In genomic region chr6:36641543-36641942, GRCh38 we compare ENCODE assay signal across 2 cellular contexts.
TF ChIP-seq lines count a peak whose summit lies in the region.

No MANE protein-coding gene starts in this region.

TF ChIP-seq in IMR-90, 13 proteins besides CTCF, POLR2A, EP300 and RAD21:
- TF ChIP-seq CHD1 (IDR thresholded peaks at IDR 0.05; ENCODE audit: low read depth, low read length) (no peak), CEBPB (IDR thresholded peaks at IDR 0.05; ENCODE audit: low read depth, low read length) (no peak), FOS (IDR thresholded peaks at IDR 0.05; ENCODE audit: low read depth, low read length) (no peak), NFE2L2 (IDR thresholded peaks at IDR 0.05; ENCODE audit: low read depth, low read length) (no peak), RCOR1 (IDR thresholded peaks at IDR 0.05; ENCODE audit: insufficient replicate concordance, low read length) (no peak), MAZ (IDR thresholded peaks at IDR 0.05; ENCODE audit: borderline replicate concordance, low read depth, low read length) (no peak), SMC3 (IDR thresholded peaks at IDR 0.05; ENCODE audit: low read depth, low read length) (no peak), MAFK (IDR thresholded peaks at IDR 0.05; ENCODE audit: low read depth, low read length) (no peak), MXI1 (IDR thresholded peaks at IDR 0.05; ENCODE audit: borderline replicate concordance, low read depth, low read length) (no peak), BHLHE40 (IDR thresholded peaks at IDR 0.05; ENCODE audit: low read depth, low read length) (no peak)
- TF ChIP-seq, protein P1, sequence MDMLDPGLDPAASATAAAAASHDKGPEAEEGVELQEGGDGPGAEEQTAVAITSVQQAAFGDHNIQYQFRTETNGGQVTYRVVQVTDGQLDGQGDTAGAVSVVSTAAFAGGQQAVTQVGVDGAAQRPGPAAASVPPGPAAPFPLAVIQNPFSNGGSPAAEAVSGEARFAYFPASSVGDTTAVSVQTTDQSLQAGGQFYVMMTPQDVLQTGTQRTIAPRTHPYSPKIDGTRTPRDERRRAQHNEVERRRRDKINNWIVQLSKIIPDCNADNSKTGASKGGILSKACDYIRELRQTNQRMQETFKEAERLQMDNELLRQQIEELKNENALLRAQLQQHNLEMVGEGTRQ (IDR thresholded peaks at IDR 0.05; ENCODE audit: low read depth, low read length), result no peak
TF ChIP-seq in IMR-90: peak in this region for 0.

TF ChIP-seq in HepG2, 621 proteins besides CTCF, POLR2A, EP300 and RAD21 (continues in another document):
- no peak for TF ChIP-seq ATRX (CRISPR knock-in tag; IDR thresholded peaks at IDR 0.05; ENCODE audit: borderline replicate concordance)
- no peak for TF ChIP-seq ZNF563 (CRISPR knock-in tag; IDR thresholded peaks at IDR 0.05)
- TF ChIP-seq, protein P2, sequence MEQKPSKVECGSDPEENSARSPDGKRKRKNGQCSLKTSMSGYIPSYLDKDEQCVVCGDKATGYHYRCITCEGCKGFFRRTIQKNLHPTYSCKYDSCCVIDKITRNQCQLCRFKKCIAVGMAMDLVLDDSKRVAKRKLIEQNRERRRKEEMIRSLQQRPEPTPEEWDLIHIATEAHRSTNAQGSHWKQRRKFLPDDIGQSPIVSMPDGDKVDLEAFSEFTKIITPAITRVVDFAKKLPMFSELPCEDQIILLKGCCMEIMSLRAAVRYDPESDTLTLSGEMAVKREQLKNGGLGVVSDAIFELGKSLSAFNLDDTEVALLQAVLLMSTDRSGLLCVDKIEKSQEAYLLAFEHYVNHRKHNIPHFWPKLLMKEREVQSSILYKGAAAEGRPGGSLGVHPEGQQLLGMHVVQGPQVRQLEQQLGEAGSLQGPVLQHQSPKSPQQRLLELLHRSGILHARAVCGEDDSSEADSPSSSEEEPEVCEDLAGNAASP (CRISPR knock-in tag; IDR thresholded peaks at IDR 0.05; ENCODE audit: borderline replicate concordance), result peak; percentile 78; the same call in 1 of the 2 replicates
- peak; percentile 65; the same call in 1 of the 2 replicates for TF ChIP-seq ELF3 (CRISPR knock-in tag; IDR thresholded peaks at IDR 0.05)
- 0 out of 2 replicates have a peak, but pooled peaks have one; percentile 2 for TF ChIP-seq PHF21A (CRISPR knock-in tag; IDR thresholded peaks at IDR 0.05)
- peak; percentile 68 for TF ChIP-seq RARA (CRISPR knock-in tag; IDR thresholded peaks at IDR 0.05)
- peak; percentile 49 for TF ChIP-seq PPARG (CRISPR knock-in tag; conservative IDR thresholded peaks at IDR 0.05)
- TF ChIP-seq NR2F6 (IDR thresholded peaks at IDR 0.05), result peak; percentile 36; the same call in 1 of the 2 replicates
- TF ChIP-seq NR2F6 (CRISPR knock-in tag; IDR thresholded peaks at IDR 0.05), result peak; percentile 69
- peak; percentile 93 for TF ChIP-seq HNF4A (CRISPR knock-in tag; IDR thresholded peaks at IDR 0.05)
- peak; percentile 27; the same call in 1 of the 2 replicates for TF ChIP-seq HDAC1 (CRISPR knock-in tag; IDR thresholded peaks at IDR 0.05)
- peak; percentile 85; the same call in 1 of the 2 replicates for TF ChIP-seq ESRRA (CRISPR knock-in tag; IDR thresholded peaks at IDR 0.05; ENCODE audit: low read depth)
- no peak for TF ChIP-seq ARID4A (CRISPR knock-in tag; IDR thresholded peaks at IDR 0.05; ENCODE audit: borderline replicate concordance)
- TF ChIP-seq ZNF12 (CRISPR knock-in tag; IDR thresholded peaks at IDR 0.05), result no peak
- TF ChIP-seq HDAC2 (CRISPR knock-in tag; IDR thresholded peaks at IDR 0.05), result peak; percentile 36; the same call in 1 of the 2 replicates
- TF ChIP-seq, protein P3, sequence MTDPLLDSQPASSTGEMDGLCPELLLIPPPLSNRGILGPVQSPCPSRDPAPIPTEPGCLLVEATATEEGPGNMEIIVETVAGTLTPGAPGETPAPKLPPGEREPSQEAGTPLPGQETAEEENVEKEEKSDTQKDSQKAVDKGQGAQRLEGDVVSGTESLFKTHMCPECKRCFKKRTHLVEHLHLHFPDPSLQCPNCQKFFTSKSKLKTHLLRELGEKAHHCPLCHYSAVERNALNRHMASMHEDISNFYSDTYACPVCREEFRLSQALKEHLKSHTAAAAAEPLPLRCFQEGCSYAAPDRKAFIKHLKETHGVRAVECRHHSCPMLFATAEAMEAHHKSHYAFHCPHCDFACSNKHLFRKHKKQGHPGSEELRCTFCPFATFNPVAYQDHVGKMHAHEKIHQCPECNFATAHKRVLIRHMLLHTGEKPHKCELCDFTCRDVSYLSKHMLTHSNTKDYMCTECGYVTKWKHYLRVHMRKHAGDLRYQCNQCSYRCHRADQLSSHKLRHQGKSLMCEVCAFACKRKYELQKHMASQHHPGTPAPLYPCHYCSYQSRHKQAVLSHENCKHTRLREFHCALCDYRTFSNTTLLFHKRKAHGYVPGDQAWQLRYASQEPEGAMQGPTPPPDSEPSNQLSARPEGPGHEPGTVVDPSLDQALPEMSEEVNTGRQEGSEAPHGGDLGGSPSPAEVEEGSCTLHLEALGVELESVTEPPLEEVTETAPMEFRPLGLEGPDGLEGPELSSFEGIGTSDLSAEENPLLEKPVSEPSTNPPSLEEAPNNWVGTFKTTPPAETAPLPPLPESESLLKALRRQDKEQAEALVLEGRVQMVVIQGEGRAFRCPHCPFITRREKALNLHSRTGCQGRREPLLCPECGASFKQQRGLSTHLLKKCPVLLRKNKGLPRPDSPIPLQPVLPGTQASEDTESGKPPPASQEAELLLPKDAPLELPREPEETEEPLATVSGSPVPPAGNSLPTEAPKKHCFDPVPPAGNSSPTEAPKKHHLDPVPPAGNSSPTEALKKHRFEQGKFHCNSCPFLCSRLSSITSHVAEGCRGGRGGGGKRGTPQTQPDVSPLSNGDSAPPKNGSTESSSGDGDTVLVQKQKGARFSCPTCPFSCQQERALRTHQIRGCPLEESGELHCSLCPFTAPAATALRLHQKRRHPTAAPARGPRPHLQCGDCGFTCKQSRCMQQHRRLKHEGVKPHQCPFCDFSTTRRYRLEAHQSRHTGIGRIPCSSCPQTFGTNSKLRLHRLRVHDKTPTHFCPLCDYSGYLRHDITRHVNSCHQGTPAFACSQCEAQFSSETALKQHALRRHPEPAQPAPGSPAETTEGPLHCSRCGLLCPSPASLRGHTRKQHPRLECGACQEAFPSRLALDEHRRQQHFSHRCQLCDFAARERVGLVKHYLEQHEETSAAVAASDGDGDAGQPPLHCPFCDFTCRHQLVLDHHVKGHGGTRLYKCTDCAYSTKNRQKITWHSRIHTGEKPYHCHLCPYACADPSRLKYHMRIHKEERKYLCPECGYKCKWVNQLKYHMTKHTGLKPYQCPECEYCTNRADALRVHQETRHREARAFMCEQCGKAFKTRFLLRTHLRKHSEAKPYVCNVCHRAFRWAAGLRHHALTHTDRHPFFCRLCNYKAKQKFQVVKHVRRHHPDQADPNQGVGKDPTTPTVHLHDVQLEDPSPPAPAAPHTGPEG (CRISPR knock-in tag; IDR thresholded peaks at IDR 0.05), result no peak
- TF ChIP-seq, protein P4, sequence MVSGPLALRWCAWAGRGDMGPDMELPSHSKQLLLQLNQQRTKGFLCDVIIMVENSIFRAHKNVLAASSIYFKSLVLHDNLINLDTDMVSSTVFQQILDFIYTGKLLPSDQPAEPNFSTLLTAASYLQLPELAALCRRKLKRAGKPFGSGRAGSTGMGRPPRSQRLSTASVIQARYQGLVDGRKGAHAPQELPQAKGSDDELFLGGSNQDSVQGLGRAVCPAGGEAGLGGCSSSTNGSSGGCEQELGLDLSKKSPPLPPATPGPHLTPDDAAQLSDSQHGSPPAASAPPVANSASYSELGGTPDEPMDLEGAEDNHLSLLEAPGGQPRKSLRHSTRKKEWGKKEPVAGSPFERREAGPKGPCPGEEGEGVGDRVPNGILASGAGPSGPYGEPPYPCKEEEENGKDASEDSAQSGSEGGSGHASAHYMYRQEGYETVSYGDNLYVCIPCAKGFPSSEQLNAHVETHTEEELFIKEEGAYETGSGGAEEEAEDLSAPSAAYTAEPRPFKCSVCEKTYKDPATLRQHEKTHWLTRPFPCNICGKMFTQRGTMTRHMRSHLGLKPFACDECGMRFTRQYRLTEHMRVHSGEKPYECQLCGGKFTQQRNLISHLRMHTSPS (CRISPR knock-in tag; IDR thresholded peaks at IDR 0.05; ENCODE audit: low read depth), result peak; percentile 72; the same call in 1 of the 2 replicates
- TF ChIP-seq BCL6 (CRISPR knock-in tag; IDR thresholded peaks at IDR 0.05), result peak; percentile 60
- TF ChIP-seq NCOR1 (IDR thresholded peaks at IDR 0.05; ENCODE audit: borderline replicate concordance, low read length), result peak; percentile 62
- no peak for TF ChIP-seq SOX13 (IDR thresholded peaks at IDR 0.05)
- peak in 1 of 2 experiments; percentile 40; a peak in 1 of 4 replicates for TF ChIP-seq SOX13 (CRISPR knock-in tag; conservative IDR thresholded peaks at IDR 0.05 in 1 of 2, IDR thresholded peaks at IDR 0.05 in 1 of 2)
- peak; percentile 42; the same call in 1 of the 2 replicates for TF ChIP-seq SALL1 (CRISPR knock-in tag; IDR thresholded peaks at IDR 0.05)
- TF ChIP-seq NR2F1 (CRISPR knock-in tag; IDR thresholded peaks at IDR 0.05), result peak; percentile 44 to 54; a peak in 3 of 4 replicates
- peak; percentile 57; the same call in 1 of the 2 replicates for TF ChIP-seq ARID5B (CRISPR knock-in tag; IDR thresholded peaks at IDR 0.05)
- peak; percentile 41; the same call in 1 of the 2 replicates for TF ChIP-seq RXRA (CRISPR knock-in tag; IDR thresholded peaks at IDR 0.05)
- no peak for TF ChIP-seq GABPB1 (CRISPR knock-in tag; IDR thresholded peaks at IDR 0.05)
- peak; percentile 55 for TF ChIP-seq GATAD2A (CRISPR knock-in tag; IDR thresholded peaks at IDR 0.05)
- 0 out of 2 replicates have a peak, but pooled peaks have one; percentile 52 for TF ChIP-seq NR2C2 (CRISPR knock-in tag; IDR thresholded peaks at IDR 0.05; ENCODE audit: borderline replicate concordance)
- peak; percentile 29; the same call in 1 of the 2 replicates for TF ChIP-seq SAP130 (CRISPR knock-in tag; IDR thresholded peaks at IDR 0.05; ENCODE audit: low read depth)
- peak; percentile 40; the same call in 1 of the 2 replicates for TF ChIP-seq ZGPAT (CRISPR knock-in tag; IDR thresholded peaks at IDR 0.05)
- peak; percentile 47; the same call in 1 of the 2 replicates for TF ChIP-seq NR2F2 (IDR thresholded peaks at IDR 0.05; ENCODE audit: borderline replicate concordance, low read depth)
- TF ChIP-seq KLF12 (CRISPR knock-in tag; IDR thresholded peaks at IDR 0.05; ENCODE audit: borderline replicate concordance), result no peak
- peak; percentile 77 for TF ChIP-seq HNF4G (IDR thresholded peaks at IDR 0.05; ENCODE audit: borderline replicate concordance, low read depth, low read length)
- peak; percentile 77; the same call in 1 of the 2 replicates for TF ChIP-seq HNF4G (CRISPR knock-in tag; IDR thresholded peaks at IDR 0.05; ENCODE audit: borderline replicate concordance, low read depth)
- TF ChIP-seq RXRB (CRISPR knock-in tag; IDR thresholded peaks at IDR 0.05; ENCODE audit: borderline replicate concordance), result peak; percentile 71; the same call in 1 of the 2 replicates
